16 cellular contexts compared by ENCODE assay signal in the genomic region with DNA sequence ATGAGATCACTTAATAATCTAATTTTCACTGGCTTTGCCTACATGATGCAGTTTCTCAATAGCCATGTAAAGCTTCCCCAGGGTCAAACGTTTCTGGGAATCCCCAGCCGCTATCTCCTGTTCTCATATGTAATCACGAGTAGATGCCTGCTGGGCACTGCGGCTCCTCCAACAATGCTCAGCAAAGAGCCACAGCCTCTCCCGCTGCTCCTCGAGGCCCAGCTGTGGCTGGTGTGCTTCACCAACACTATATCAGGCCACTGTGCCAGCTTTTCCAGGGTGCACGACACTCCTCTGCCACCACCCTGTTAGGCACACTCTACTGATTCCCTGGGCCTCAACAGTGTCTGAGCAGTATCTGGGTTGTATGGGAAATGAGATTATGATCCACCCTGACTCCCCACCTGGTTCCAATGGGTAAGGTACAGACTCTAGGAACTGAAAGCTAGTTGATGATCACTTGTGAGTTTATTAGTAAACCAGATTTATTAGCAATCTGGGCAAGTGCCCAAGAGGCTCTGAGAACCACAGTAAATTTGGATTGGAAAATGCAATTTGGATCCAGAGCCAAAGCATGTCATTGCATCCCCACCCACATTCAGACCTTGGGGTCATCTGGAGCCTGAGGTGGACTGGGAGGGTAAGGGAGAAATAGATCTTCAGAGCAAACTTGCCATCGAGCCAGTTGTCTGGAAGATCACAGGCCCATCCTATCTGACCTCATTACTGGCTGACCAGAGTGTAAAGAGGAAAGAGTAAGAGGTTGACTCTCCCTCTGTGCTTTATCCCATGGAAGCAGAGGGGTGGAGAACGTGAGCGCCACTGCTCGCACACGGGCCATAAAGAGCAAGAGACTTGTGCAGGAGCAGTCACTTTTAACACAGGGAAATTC.
A peak's percentile ranks its signal among the peaks of the same experiment; 100 is the strongest.
DNase-seq lines count a peak whose midpoint lies in the region; ATAC-seq, FAIRE-seq and TF ChIP-seq lines count a peak whose summit lies in the region.
"Had no signal": no experiment of that assay in that cellular context is flagged by ENCODE, and none has a peak within 500 bp of the region (broad histone marks: within the 10 kb centered on the region; RNA-seq: fewer than 3 reads in every experiment).

No MANE protein-coding gene starts in this region.

- peak overlapping the region; percentile 36 for H3K27ac ChIP-seq in skeletal muscle tissue (ENCODE audit: low read depth, low read length)
- H3K27ac ChIP-seq: colonic mucosa, neutrophil had no signal

- 0 out of 2 replicates have a peak, but pooled peaks have one; percentile 22 for ATAC-seq in WTC11
- peak; percentile 85 for ATAC-seq in left ventricle myocardium superior
- ATAC-seq in GM18511 (IDR thresholded peaks at IDR 0.05; ENCODE audit: unreplicated experiment), result no peak
- ATAC-seq: activated T-cell treated with anti-CD3 and anti-CD28 coated beads, Interleukin-2, amount 50 U/mL, for 72 hours had no signal

- H3K4me1 Mint-ChIP-seq in WTC11, result peaks cover 6% of the 10 kb centered on the region
- H3K4me1 Mint-ChIP-seq: activated CD4-positive, alpha-beta memory T cell treated with anti-CD3 and anti-CD28 coated beads, Interleukin-2, amount 10 ng/mL, durations not matched to agents 7 days and 5 days had no signal

- H3K4me1 ChIP-seq in skeletal muscle tissue (ENCODE audit: control insufficient read depth in 3 of 3, insufficient read depth in 3 of 3, low read length in 3 of 3), result peaks cover 3 to 11% (median 10%) of the 10 kb centered on the region in 3 donors
- H3K4me1 ChIP-seq: BE2C, colonic mucosa had no signal

- H3K4me3 ChIP-seq in skeletal muscle tissue (ENCODE audit: low read length in 3 of 3), result no peak overlapping the region
- H3K4me3 ChIP-seq: colonic mucosa had no signal

- no peak overlapping the region for H3K27ac Mint-ChIP-seq in WTC11
- H3K27ac Mint-ChIP-seq: activated CD4-positive, alpha-beta memory T cell treated with anti-CD3 and anti-CD28 coated beads, Interleukin-2, amount 10 ng/mL, durations not matched to agents 7 days and 5 days; activated T-cell treated with anti-CD3 and anti-CD28 coated beads, Interleukin-2, amount 50 U/mL, for 72 hours; stimulated activated naive CD8-positive, alpha-beta T cell treated with anti-CD3 and anti-CD28 coated beads, Interleukin-15, Interleukin-2, amounts not matched to agents 100 ng/mL and 50 ng/mL, for 24 hours had no signal

- H3K36me3 Mint-ChIP-seq in WTC11, result no peaks in the 10 kb centered on the region

- no peaks in the 10 kb centered on the region for H3K36me3 ChIP-seq in skeletal muscle tissue (ENCODE audit: control insufficient read depth in 3 of 3, insufficient read depth in 3 of 3, low read length in 3 of 3)
- H3K36me3 ChIP-seq: BE2C, colonic mucosa, neutrophil had no signal

- H3K9ac ChIP-seq in skeletal muscle tissue (ENCODE audit: low read depth in 1 of 3, low read length in 3 of 3), result no peak overlapping the region

- intact Hi-C loops in left ventricle myocardium superior (cut with micrococcal nuclease), result no loop called here

- H3K4me3 Mint-ChIP-seq in WTC11, result no peak overlapping the region
- H3K4me3 Mint-ChIP-seq: activated CD4-positive, alpha-beta memory T cell treated with anti-CD3 and anti-CD28 coated beads, Interleukin-2, amount 10 ng/mL, durations not matched to agents 7 days and 5 days; activated T-cell treated with anti-CD3 and anti-CD28 coated beads, Interleukin-2, amount 50 U/mL, for 72 hours; stimulated activated naive CD8-positive, alpha-beta T cell treated with anti-CD3 and anti-CD28 coated beads, Interleukin-15, Interleukin-2, amounts not matched to agents 100 ng/mL and 50 ng/mL, for 24 hours had no signal

- FAIRE-seq in RCC 7860 (lab: Jason Lieb, UNC), result no peak

- TF ChIP-seq CTCF in WTC11 (IDR thresholded peaks at IDR 0.05), result no peak

- no peaks in the 10 kb centered on the region for H3K9me3 ChIP-seq in skeletal muscle tissue (ENCODE audit: control insufficient read depth in 3 of 3, low read length in 3 of 3)
- H3K9me3 ChIP-seq: BE2C, colonic mucosa, neutrophil had no signal

- POLR2A ChIA-PET in WTC11 (lab: Charles Lee), result no interaction called here

- no peaks in the 10 kb centered on the region for H3K27me3 Mint-ChIP-seq in WTC11 (ENCODE audit: low read depth)
- H3K27me3 Mint-ChIP-seq: activated CD4-positive, alpha-beta memory T cell treated with anti-CD3 and anti-CD28 coated beads, Interleukin-2, amount 10 ng/mL, durations not matched to agents 7 days and 5 days; stimulated activated naive CD8-positive, alpha-beta T cell treated with anti-CD3 and anti-CD28 coated beads, Interleukin-15, Interleukin-2, amounts not matched to agents 100 ng/mL and 50 ng/mL, for 24 hours had no signal

- no peaks in the 10 kb centered on the region for H3K27me3 ChIP-seq in skeletal muscle tissue (ENCODE audit: control insufficient read depth in 3 of 3, insufficient read depth in 3 of 3, low read length in 3 of 3)
- H3K27me3 ChIP-seq: BE2C, colonic mucosa, neutrophil had no signal

- CTCF ChIA-PET in WTC11 (lab: Charles Lee), result interaction anchor here (1.1 kb wide), 1 partner anchor 48 kb away, joined by 3 read pairs; no protein-coding TSS in a partner anchor

- H3K9me3 Mint-ChIP-seq in WTC11, result peaks cover 9% of the 10 kb centered on the region
- H3K9me3 Mint-ChIP-seq: activated CD4-positive, alpha-beta memory T cell treated with anti-CD3 and anti-CD28 coated beads, Interleukin-2, amount 10 ng/mL, durations not matched to agents 7 days and 5 days had no signal

- DNase-seq in NCI-H146 treated with DMSO at 0.1 percent for 48 hours (lab: John Stamatoyannopoulos, UW; ENCODE audit: unreplicated experiment) (peak; percentile 39), WTC11 (ENCODE audit: low spot score) (no peak), left ventricle myocardium superior (peak; percentile 31), inferior parietal cortex (ENCODE audit: extremely low spot score) (no peak), GM03348 (ENCODE audit: low spot score) (no peak), RCC 7860 (ENCODE audit: low spot score) (no peak)
- DNase-seq: activated CD4-positive, alpha-beta memory T cell treated with anti-CD3 and anti-CD28 coated beads, Interleukin-2, amount 10 ng/mL, durations not matched to agents 7 days and 5 days; activated T-cell treated with anti-CD3 and anti-CD28 coated beads, Interleukin-2, amount 50 U/mL, for 72 hours; BE2C; colonic mucosa; NCI-H1930; T-helper 9 cell had no signal

TF ChIP-seq in WTC11, 78 proteins besides CTCF, POLR2A, EP300 and RAD21 (continues in another document):
- no peak for TF ChIP-seq ZNF138 (CRISPR knock-in tag; conservative IDR thresholded peaks at IDR 0.05)
- TF ChIP-seq, protein P1, sequence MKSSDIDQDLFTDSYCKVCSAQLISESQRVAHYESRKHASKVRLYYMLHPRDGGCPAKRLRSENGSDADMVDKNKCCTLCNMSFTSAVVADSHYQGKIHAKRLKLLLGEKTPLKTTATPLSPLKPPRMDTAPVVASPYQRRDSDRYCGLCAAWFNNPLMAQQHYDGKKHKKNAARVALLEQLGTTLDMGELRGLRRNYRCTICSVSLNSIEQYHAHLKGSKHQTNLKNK (CRISPR knock-in tag; IDR thresholded peaks at IDR 0.05), result no peak
- no peak for TF ChIP-seq ZNF423 (CRISPR knock-in tag; IDR thresholded peaks at IDR 0.05)
- TF ChIP-seq, protein P2, sequence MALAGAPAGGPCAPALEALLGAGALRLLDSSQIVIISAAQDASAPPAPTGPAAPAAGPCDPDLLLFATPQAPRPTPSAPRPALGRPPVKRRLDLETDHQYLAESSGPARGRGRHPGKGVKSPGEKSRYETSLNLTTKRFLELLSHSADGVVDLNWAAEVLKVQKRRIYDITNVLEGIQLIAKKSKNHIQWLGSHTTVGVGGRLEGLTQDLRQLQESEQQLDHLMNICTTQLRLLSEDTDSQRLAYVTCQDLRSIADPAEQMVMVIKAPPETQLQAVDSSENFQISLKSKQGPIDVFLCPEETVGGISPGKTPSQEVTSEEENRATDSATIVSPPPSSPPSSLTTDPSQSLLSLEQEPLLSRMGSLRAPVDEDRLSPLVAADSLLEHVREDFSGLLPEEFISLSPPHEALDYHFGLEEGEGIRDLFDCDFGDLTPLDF (CRISPR knock-in tag; IDR thresholded peaks at IDR 0.05), result no peak
- TF ChIP-seq, protein P3, sequence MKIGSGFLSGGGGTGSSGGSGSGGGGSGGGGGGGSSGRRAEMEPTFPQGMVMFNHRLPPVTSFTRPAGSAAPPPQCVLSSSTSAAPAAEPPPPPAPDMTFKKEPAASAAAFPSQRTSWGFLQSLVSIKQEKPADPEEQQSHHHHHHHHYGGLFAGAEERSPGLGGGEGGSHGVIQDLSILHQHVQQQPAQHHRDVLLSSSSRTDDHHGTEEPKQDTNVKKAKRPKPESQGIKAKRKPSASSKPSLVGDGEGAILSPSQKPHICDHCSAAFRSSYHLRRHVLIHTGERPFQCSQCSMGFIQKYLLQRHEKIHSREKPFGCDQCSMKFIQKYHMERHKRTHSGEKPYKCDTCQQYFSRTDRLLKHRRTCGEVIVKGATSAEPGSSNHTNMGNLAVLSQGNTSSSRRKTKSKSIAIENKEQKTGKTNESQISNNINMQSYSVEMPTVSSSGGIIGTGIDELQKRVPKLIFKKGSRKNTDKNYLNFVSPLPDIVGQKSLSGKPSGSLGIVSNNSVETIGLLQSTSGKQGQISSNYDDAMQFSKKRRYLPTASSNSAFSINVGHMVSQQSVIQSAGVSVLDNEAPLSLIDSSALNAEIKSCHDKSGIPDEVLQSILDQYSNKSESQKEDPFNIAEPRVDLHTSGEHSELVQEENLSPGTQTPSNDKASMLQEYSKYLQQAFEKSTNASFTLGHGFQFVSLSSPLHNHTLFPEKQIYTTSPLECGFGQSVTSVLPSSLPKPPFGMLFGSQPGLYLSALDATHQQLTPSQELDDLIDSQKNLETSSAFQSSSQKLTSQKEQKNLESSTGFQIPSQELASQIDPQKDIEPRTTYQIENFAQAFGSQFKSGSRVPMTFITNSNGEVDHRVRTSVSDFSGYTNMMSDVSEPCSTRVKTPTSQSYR (CRISPR knock-in tag; IDR thresholded peaks at IDR 0.05), result no peak
- TF ChIP-seq, protein P4, sequence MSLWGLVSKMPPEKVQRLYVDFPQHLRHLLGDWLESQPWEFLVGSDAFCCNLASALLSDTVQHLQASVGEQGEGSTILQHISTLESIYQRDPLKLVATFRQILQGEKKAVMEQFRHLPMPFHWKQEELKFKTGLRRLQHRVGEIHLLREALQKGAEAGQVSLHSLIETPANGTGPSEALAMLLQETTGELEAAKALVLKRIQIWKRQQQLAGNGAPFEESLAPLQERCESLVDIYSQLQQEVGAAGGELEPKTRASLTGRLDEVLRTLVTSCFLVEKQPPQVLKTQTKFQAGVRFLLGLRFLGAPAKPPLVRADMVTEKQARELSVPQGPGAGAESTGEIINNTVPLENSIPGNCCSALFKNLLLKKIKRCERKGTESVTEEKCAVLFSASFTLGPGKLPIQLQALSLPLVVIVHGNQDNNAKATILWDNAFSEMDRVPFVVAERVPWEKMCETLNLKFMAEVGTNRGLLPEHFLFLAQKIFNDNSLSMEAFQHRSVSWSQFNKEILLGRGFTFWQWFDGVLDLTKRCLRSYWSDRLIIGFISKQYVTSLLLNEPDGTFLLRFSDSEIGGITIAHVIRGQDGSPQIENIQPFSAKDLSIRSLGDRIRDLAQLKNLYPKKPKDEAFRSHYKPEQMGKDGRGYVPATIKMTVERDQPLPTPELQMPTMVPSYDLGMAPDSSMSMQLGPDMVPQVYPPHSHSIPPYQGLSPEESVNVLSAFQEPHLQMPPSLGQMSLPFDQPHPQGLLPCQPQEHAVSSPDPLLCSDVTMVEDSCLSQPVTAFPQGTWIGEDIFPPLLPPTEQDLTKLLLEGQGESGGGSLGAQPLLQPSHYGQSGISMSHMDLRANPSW (CRISPR knock-in tag; conservative IDR thresholded peaks at IDR 0.05; ENCODE audit: low read depth), result no peak

Comparison
In these comparisons a context has a peak if more than half of its experiments do, and no peak if none do; other contexts are left out.
1. DNase-seq: peak in NCI-H146 treated with DMSO at 0.1 percent for 48 hours (single experiment) and left ventricle myocardium superior (single experiment); none in WTC11 (single experiment), inferior parietal cortex (single experiment), GM03348 (single experiment) and RCC 7860 (single experiment).